In the genomic region with DNA sequence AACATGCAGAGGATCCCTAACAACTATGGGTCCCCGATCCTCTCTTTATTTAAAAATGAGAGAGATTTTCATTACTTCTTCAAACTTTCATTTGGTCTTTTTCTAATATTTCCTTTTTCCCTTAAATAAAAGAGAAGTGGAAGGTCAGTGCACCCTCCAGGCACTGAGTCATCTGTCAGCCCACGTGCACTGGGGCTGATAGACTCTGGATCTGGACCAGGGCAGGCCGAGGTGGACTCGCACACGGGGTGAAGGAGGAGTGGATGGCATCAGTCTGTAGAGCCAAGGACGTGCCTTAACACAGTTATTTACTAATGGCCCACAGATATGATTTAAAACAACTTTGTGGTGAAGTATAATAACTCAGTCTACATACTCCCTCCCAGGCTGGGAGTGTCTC, we compare ENCODE assay signal across 21 cellular contexts.
A peak's percentile ranks its signal among the peaks of the same experiment; 100 is the strongest.
DNase-seq lines count a peak whose midpoint lies in the region; TF ChIP-seq lines count a peak whose summit lies in the region.
"Had no signal": no experiment of that assay in that cellular context is flagged by ENCODE, and none has a peak within 500 bp of the region (broad histone marks: within the 10 kb centered on the region; RNA-seq: fewer than 3 reads in every experiment).

No MANE protein-coding gene starts in this region.

- H3K4me1 ChIP-seq in ovary (ENCODE audit: insufficient read depth), result peaks cover 7% of the 10 kb centered on the region
- H3K4me1 ChIP-seq: BE2C had no signal

- DNase-seq in DMS53 (lab: John Stamatoyannopoulos, UW), result peak; percentile 33
- no peak for DNase-seq in DMS53 treated with DMSO at 0.1 percent for 48 hours (lab: John Stamatoyannopoulos, UW; ENCODE audit: unreplicated experiment)
- DNase-seq in Ammon's horn (ENCODE audit: low spot score), result peak; percentile 56
- DNase-seq in foreskin melanocyte, result peak; percentile 46
- DNase-seq in ovary, result peak in 4 of 5 donors; percentile 34 to 56 (median 46)
- no peak for DNase-seq in activated CD4-positive, alpha-beta T cell treated with anti-CD3 and anti-CD28 coated beads, Interleukin-2, amount 50 U/mL, for 4 hours
- DNase-seq in NCI-H2029 treated with DMSO at 0.1 percent for 48 hours (lab: John Stamatoyannopoulos, UW), result no peak
- no peak for DNase-seq in iPS-NIHi7 (ENCODE audit: extremely low spot score)
- DNase-seq: BE2C, H9, Karpas-422, MV-4-11, NCI-H1105, NCI-H1436 treated with DMSO at 0.1 percent for 48 hours, NCI-H187 treated with DMSO at 0.1 percent for 48 hours, NCI-H2107, NCI-H526 treated with DMSO at 0.1 percent for 48 hours, PC-9, SHP77 had no signal

- TF ChIP-seq EP300 in ovary (IDR thresholded peaks at IDR 0.05), result no peak

- intact Hi-C loops in ovary (cut with DNase I), result no loop called here

- no peaks in the 10 kb centered on the region for H3K27me3 ChIP-seq in ovary
- H3K27me3 ChIP-seq: BE2C had no signal

- no peaks in the 10 kb centered on the region for H3K9me3 ChIP-seq in ovary
- H3K9me3 ChIP-seq: BE2C had no signal

- WGBS in ovary, 3 donors, result 20 to 28% (median 22%) methylated on average over 6 of the region's 6 CpGs

- H3K27ac ChIP-seq in ovary, result peak overlapping the region in 1 of 2 donors; percentile 34
- H3K27ac ChIP-seq: 22Rv1, PC-9 had no signal

- no peak for TF ChIP-seq CTCF in ovary (IDR thresholded peaks at IDR 0.05)

- no peaks in the 10 kb centered on the region for H3K36me3 ChIP-seq in ovary
- H3K36me3 ChIP-seq: BE2C had no signal

- TF ChIP-seq POLR2A in ovary (IDR thresholded peaks at IDR 0.05), result no peak

- no peak overlapping the region for H3K4me3 ChIP-seq in ovary
- H3K4me3 ChIP-seq: GM23338, PC-9 had no signal

Comparison
In these comparisons a context has a peak if more than half of its experiments do, and no peak if none do; other contexts are left out.
1. DNase-seq: peak in DMS53 (single experiment), Ammon's horn (single experiment), foreskin melanocyte (single experiment) and ovary (4 of 5); none in DMS53 treated with DMSO at 0.1 percent for 48 hours (single experiment), activated CD4-positive, alpha-beta T cell treated with anti-CD3 and anti-CD28 coated beads, Interleukin-2, amount 50 U/mL, for 4 hours (0 of 2), NCI-H2029 treated with DMSO at 0.1 percent for 48 hours (single experiment) and iPS-NIHi7 (single experiment).